Comparison of ENCODE assay signal across 34 cellular contexts in the genomic region with DNA sequence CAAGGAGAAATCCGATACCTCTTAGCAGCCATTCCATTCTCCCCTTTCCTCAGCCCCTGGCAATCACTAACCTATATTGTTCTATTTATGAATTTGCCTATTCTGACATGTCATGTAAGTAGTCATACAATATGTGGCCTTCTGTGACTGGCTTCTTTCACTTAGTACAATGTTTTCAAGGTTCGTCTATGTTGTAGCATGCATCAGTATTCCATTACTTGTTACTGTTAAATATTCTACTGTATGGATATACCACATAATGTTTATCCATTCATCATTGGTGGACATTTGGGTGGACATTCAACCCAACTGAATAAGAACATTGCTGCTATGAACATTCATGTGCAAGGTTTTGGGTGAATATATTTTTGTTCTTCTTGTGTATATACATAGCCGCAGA. TPM values are rescaled to one million over a fixed set of nuclear protein-coding genes. Genes with fewer than 3 reads are reported as not detected.
"Had no signal": no experiment of that assay in that cellular context is flagged by ENCODE, and none has a peak within 500 bp of the region (broad histone marks: within the 10 kb centered on the region; RNA-seq: fewer than 3 reads in every experiment).

No MANE protein-coding gene starts in this region.

- ATAC-seq: activated CD4-positive, CD25-positive, alpha-beta regulatory T cell treated with anti-CD3 and anti-CD28 coated beads, Interleukin-2, amount 50 U/mL, for 24 hours; activated CD8-positive, alpha-beta T cell treated with anti-CD3 and anti-CD28 coated beads for 36 hours; activated naive CD8-positive, alpha-beta T cell treated with anti-CD3 and anti-CD28 coated beads, Interleukin-2, amount 50 U/mL, for 24 hours; body of pancreas; effector memory CD8-positive, alpha-beta T cell; heart left ventricle; T-helper 17 cell had no signal

- H3K27ac ChIP-seq: adrenal gland, esophagus squamous epithelium, WERI-Rb-1 had no signal

- FAIRE-seq: colon had no signal

- H3K9me3 ChIP-seq: adrenal gland, body of pancreas, esophagus squamous epithelium had no signal

- H3K4me3 ChIP-seq: adrenal gland, body of pancreas, esophagus squamous epithelium, heart left ventricle had no signal

- DNase-seq: activated B cell treated with CpG ODN at 0.5 μM for 24 hours; activated CD4-positive, alpha-beta T cell treated with anti-CD3 and anti-CD28 coated beads for 48 hours; activated CD4-positive, alpha-beta T cell treated with anti-CD3 and anti-CD28 coated beads, Interleukin-2, amount 50 U/mL, for 1 hour; activated CD4-positive, alpha-beta T cell treated with anti-CD3 and anti-CD28 coated beads, Interleukin-2, amount 50 U/mL, for 48 hours; activated CD8-positive, alpha-beta memory T cell treated with anti-CD3 and anti-CD28 coated beads for 24 hours; activated CD8-positive, alpha-beta T cell treated with anti-CD3 and anti-CD28 coated beads for 36 hours; activated effector memory CD4-positive, alpha-beta T cell treated with anti-CD3 and anti-CD28 coated beads, Interleukin-2, amount 50 U/mL, for 16 hours; activated naive CD4-positive, alpha-beta T cell treated with anti-CD3 and anti-CD28 coated beads for 36 hours; activated naive CD8-positive, alpha-beta T cell treated with anti-CD3 and anti-CD28 coated beads for 36 hours; activated naive CD8-positive, alpha-beta T cell treated with anti-CD3 and anti-CD28 coated beads, Interleukin-2, amount 50 U/mL, for 24 hours; activated T-cell treated with anti-CD3 and anti-CD28 coated beads, Interleukin-2, amount 50 U/mL, for 1 hour; activated T-cell treated with anti-CD3 and anti-CD28 coated beads, Interleukin-2, amount 50 U/mL, for 48 hours; adrenal gland; amygdala; aorta; body of pancreas; caudate nucleus; cortex of kidney; dermis blood vessel endothelial cell; effector CD4-positive, alpha-beta T cell; effector memory CD8-positive, alpha-beta T cell; erythroblast; esophagus squamous epithelium; foreskin melanocyte; glutamatergic neuron; heart left ventricle; T-helper 1 cell; T-helper 17 cell; T1000; WERI-Rb-1 had no signal

- H3K27me3 ChIP-seq: adrenal gland, body of pancreas, esophagus squamous epithelium, heart left ventricle had no signal

- H3K4me1 ChIP-seq: adrenal gland had no signal

- H3K36me3 ChIP-seq: adrenal gland, esophagus squamous epithelium, heart left ventricle, WERI-Rb-1 had no signal

RNA-seq across cellular contexts. Expression of a gene that starts 23.4 kb away (rescaled TPM):
- total RNA-seq: activated B cell treated with CpG ODN at 0.5 μM for 24 hours; activated CD8-positive, alpha-beta T cell treated with anti-CD3 and anti-CD28 coated beads for 36 hours; activated naive CD4-positive, alpha-beta T cell treated with anti-CD3 and anti-CD28 coated beads for 36 hours; activated naive CD8-positive, alpha-beta T cell treated with anti-CD3 and anti-CD28 coated beads for 36 hours; activated T-helper 1 cell treated with anti-CD3 and anti-CD28 coated beads, Interleukin-12 subunit alpha, Interleukin-12 subunit beta, Interleukin-2, Interleukin-4 antibody, amounts not matched to agents 30 ng/mL and 10 ng/mL and 1 ng/mL, durations not matched to agents 14 hours and 24 hours and 36 hours; activated T-helper 2 cell treated with anti-CD3 and anti-CD28 coated beads, Interferon-gamma antibody, Interleukin-2, Interleukin-4, amounts not matched to agents 10 μg/mL and 5 μg/mL and 100 μg/mL, durations not matched to agents 14 hours and 24 hours and 36 hours; T-helper 17 cell had no signal
